Comparison of ENCODE assay signal across 8 cellular contexts in the genomic region with DNA sequence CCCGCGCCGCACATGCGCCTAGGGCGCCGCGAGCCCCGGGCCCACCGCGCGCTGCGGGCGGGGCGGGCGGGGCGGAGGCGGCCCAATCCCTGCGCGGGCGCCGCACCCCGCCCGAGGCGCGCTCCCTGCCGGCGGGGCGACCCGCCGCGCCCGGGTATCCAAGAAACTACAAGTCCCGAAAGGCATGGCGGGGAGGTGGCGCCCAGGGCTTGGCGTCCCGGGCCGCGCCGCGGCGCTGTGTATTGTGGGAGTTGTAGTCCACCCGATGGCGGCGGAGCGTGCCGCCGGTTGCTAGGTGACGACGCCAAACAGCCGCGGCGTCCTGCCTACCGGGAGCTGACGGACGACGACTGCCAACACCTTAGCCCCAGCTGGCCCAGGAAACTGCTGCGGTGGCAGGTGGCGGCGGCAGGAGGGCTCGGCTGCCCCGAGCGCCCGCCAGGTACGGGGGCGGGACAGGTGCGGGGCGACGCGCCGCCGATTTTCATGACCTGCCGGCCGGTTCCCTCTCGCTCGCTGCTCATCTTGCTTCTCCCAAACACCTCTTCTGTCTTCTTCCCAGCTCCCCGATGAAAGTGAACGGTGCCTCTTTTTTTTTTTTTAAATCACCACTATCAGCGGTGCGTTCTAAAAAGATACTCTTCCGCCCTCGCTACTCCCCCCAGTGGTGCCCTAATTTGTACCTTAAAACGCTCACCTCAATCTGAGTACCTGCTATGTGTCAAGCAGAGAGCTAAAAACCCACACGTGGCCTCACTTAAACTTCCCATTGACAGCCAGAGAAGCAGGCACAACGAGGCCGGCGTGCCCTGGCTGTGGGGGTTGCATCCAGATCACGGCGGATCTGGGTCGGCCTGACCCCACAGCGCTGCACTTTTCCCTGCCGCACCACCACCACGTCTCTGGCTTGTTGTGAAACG. TPM values are rescaled to one million over a fixed set of nuclear protein-coding genes. Genes with fewer than 3 reads are reported as not detected.
DNase-seq lines count a peak whose midpoint lies in the region; ATAC-seq and TF ChIP-seq lines count a peak whose summit lies in the region.

A gene (plus strand): TSS at position 304 of the 920 bp plus-strand sequence.

- peak in 1 of 2 donors; percentile 20 for TF ChIP-seq RAD21 in liver (IDR thresholded peaks at IDR 0.05)

- DNase-seq in C1 segment of cervical spinal cord (lab: John Stamatoyannopoulos, UW) (peak; percentile 50 to 98 (median 91)), NCI-H748 (lab: John Stamatoyannopoulos, UW; ENCODE audit: unreplicated experiment) (peak; percentile 88), dermis blood vessel endothelial cell (peak; percentile 97)
- peak; percentile 91 to 96 for DNase-seq in activated CD4-positive, alpha-beta T cell treated with anti-CD3 and anti-CD28 coated beads, Interleukin-2, amount 50 U/mL, for 24 hours (ENCODE audit: low read depth in 1 of 2, low spot score in 1 of 2)
- peak; percentile 97 for DNase-seq in stimulated activated CD4-positive, alpha-beta T cell treated with anti-CD3 and anti-CD28 coated beads, Interleukin-2, amount 100 ng/mL, for 48 hours

- no peak within 1 kb of the TSS for H3K9ac ChIP-seq in liver (ENCODE audit: low read depth in 1 of 2, low read length in 2 of 2)

- H3K27ac ChIP-seq in liver (ENCODE audit: low read depth in 1 of 2, low read length in 2 of 2): peak within 1 kb of the TSS; percentile 19 to 55

- ATAC-seq in GM19395 (IDR thresholded peaks at IDR 0.05; ENCODE audit: unreplicated experiment) (peak; percentile 93), HG03521 (IDR thresholded peaks at IDR 0.05; ENCODE audit: unreplicated experiment) (peak; percentile 92)

- peaks cover 11 to 27% (median 22%) of the 10 kb centered on the region in 4 donors for H3K4me1 ChIP-seq in liver (ENCODE audit: control insufficient read depth in 4 of 4, insufficient read depth in 4 of 4, low read length in 3 of 4)

- under 1% methylated on average over 94 of the region's 94 CpGs for WGBS in liver

- H3K4me3 ChIP-seq in liver (ENCODE audit: low read depth in 1 of 3, low read length in 3 of 3): peak within 1 kb of the TSS; percentile 55 to 84 (median 67)

- no peaks in the 10 kb centered on the region for H3K9me3 ChIP-seq in liver (ENCODE audit: control insufficient read depth in 4 of 4, low read length in 3 of 4)

- no peaks in the 10 kb centered on the region for H3K27me3 ChIP-seq in liver (ENCODE audit: control insufficient read depth in 4 of 4, insufficient read depth in 4 of 4, low read length in 3 of 4)

- TF ChIP-seq CTCF in liver (IDR thresholded peaks at IDR 0.05; ENCODE audit: low read depth, low read length, missing input control): peak; percentile 34

- no peaks in the 10 kb centered on the region for H3K36me3 ChIP-seq in liver (ENCODE audit: control insufficient read depth in 4 of 4, insufficient read depth in 3 of 4, low read depth in 1 of 4, low read length in 3 of 4)

TF ChIP-seq in liver, 16 proteins besides CTCF, POLR2A, EP300 and RAD21:
- TF ChIP-seq, protein P1, sequence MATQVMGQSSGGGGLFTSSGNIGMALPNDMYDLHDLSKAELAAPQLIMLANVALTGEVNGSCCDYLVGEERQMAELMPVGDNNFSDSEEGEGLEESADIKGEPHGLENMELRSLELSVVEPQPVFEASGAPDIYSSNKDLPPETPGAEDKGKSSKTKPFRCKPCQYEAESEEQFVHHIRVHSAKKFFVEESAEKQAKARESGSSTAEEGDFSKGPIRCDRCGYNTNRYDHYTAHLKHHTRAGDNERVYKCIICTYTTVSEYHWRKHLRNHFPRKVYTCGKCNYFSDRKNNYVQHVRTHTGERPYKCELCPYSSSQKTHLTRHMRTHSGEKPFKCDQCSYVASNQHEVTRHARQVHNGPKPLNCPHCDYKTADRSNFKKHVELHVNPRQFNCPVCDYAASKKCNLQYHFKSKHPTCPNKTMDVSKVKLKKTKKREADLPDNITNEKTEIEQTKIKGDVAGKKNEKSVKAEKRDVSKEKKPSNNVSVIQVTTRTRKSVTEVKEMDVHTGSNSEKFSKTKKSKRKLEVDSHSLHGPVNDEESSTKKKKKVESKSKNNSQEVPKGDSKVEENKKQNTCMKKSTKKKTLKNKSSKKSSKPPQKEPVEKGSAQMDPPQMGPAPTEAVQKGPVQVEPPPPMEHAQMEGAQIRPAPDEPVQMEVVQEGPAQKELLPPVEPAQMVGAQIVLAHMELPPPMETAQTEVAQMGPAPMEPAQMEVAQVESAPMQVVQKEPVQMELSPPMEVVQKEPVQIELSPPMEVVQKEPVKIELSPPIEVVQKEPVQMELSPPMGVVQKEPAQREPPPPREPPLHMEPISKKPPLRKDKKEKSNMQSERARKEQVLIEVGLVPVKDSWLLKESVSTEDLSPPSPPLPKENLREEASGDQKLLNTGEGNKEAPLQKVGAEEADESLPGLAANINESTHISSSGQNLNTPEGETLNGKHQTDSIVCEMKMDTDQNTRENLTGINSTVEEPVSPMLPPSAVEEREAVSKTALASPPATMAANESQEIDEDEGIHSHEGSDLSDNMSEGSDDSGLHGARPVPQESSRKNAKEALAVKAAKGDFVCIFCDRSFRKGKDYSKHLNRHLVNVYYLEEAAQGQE (IDR thresholded peaks at IDR 0.05): peak; percentile 33
- TF ChIP-seq YY1 (IDR thresholded peaks at IDR 0.05) (peak; percentile 94), FOXA2 (IDR thresholded peaks at IDR 0.05) (no peak), HNF4G (IDR thresholded peaks at IDR 0.05) (no peak), FOXA1 (IDR thresholded peaks at IDR 0.05) (no peak), TAF1 (conservative IDR thresholded peaks at IDR 0.05) (no peak), SP1 (IDR thresholded peaks at IDR 0.05) (peak; percentile 48), NR2F2 (IDR thresholded peaks at IDR 0.05) (no peak), HNF4A (conservative IDR thresholded peaks at IDR 0.05) (no peak), EGR1 (IDR thresholded peaks at IDR 0.05; ENCODE audit: low read depth in 2 of 2) (no peak), JUND (IDR thresholded peaks at IDR 0.05) (no peak), RXRA (IDR thresholded peaks at IDR 0.05) (no peak), GABPA (IDR thresholded peaks at IDR 0.05 in 1 of 2, conservative IDR thresholded peaks at IDR 0.05 in 1 of 2) (peak in 1 of 2 donors; percentile 34)
- TF ChIP-seq, protein P2, sequence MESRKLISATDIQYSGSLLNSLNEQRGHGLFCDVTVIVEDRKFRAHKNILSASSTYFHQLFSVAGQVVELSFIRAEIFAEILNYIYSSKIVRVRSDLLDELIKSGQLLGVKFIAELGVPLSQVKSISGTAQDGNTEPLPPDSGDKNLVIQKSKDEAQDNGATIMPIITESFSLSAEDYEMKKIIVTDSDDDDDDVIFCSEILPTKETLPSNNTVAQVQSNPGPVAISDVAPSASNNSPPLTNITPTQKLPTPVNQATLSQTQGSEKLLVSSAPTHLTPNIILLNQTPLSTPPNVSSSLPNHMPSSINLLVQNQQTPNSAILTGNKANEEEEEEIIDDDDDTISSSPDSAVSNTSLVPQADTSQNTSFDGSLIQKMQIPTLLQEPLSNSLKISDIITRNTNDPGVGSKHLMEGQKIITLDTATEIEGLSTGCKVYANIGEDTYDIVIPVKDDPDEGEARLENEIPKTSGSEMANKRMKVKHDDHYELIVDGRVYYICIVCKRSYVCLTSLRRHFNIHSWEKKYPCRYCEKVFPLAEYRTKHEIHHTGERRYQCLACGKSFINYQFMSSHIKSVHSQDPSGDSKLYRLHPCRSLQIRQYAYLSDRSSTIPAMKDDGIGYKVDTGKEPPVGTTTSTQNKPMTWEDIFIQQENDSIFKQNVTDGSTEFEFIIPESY (IDR thresholded peaks at IDR 0.05): no peak
- TF ChIP-seq, protein P3, sequence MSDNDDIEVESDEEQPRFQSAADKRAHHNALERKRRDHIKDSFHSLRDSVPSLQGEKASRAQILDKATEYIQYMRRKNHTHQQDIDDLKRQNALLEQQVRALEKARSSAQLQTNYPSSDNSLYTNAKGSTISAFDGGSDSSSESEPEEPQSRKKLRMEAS (IDR thresholded peaks at IDR 0.05): peak; percentile 48
- TF ChIP-seq, protein P4, sequence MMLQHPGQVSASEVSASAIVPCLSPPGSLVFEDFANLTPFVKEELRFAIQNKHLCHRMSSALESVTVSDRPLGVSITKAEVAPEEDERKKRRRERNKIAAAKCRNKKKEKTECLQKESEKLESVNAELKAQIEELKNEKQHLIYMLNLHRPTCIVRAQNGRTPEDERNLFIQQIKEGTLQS (IDR thresholded peaks at IDR 0.05): no peak

RNA-seq across cellular contexts. Expression of the gene that starts here (rescaled TPM):
- total RNA-seq in dermis blood vessel endothelial cell: 0.17 TPM in 1 of 2 replicates, not detected in the other
- total RNA-seq in liver: under 1 TPM in 1 of 2 donors, not detected in 1; 0.33 TPM
- polyA plus RNA-seq in liver: under 1 TPM in 1 of 2 donors, not detected in 1; 0.36 TPM

Comparison
In these comparisons a context has a peak if more than half of its experiments do, and no peak if none do; other contexts are left out.
1. Peak in every context shown above with its lines: DNase-seq, ATAC-seq, H3K4me3 ChIP-seq and H3K27ac ChIP-seq.
2. Peak in DNase-seq in dermis blood vessel endothelial cell; RNA of the gene not detected or under 1 TPM.